ENCODE assay signal across 8 cellular contexts in genomic region chr12:48969847-48970701, GRCh38. TPM values are rescaled to one million over a fixed set of nuclear protein-coding genes. Genes with fewer than 3 reads are reported as not detected.
DNase-seq lines count a peak whose midpoint lies in the region; ATAC-seq and TF ChIP-seq lines count a peak whose summit lies in the region.

No MANE protein-coding gene starts in this region.

- DNase-seq in GM13977 (ENCODE audit: low spot score) (peak; percentile 80), T-helper 1 cell (peak in 3 of 5 donors; percentile 22 to 45 (median 30)), glutamatergic neuron (peak; percentile 65), smooth muscle cell (lab: John Stamatoyannopoulos, UW; ENCODE audit: unreplicated experiment) (no peak), kidney glomerular epithelial cell (lab: John Stamatoyannopoulos, UW) (no peak), G401 (ENCODE audit: low spot score) (no peak), AG08395 (ENCODE audit: low spot score) (no peak)

- no peak overlapping the region for H3K9ac ChIP-seq in smooth muscle cell (ENCODE audit: low read depth)

- ATAC-seq in HG02798 (IDR thresholded peaks at IDR 0.05; ENCODE audit: poor library complexity, unreplicated experiment) = no peak

- peaks cover 6% of the 10 kb centered on the region for H3F3A ChIP-seq in smooth muscle cell (ENCODE audit: low read depth)

- WGBS in smooth muscle cell (ENCODE audit: low lambda C conversion rate) = 7% methylated on average over 77 of the region's 77 CpGs

- in situ Hi-C loops in GM13977 (cut with MboI; ENCODE audit: low pct_unique_long_range_greater_than_20kb, low sequenced_read_pairs, unreplicated experiment) = no loop called here
- in situ Hi-C loops in G401 (cut with HindIII; ENCODE audit: low sequenced_read_pairs) = no loop called here

- H3K27me3 ChIP-seq in smooth muscle cell (ENCODE audit: low read depth) = peaks cover 67% of the 10 kb centered on the region

- peak overlapping the region; percentile 45 for H2AFZ ChIP-seq in smooth muscle cell (ENCODE audit: low read depth)

- H3K4me1 Mint-ChIP-seq in glutamatergic neuron (ENCODE audit: low read depth, unreplicated experiment) = peaks cover 3% of the 10 kb centered on the region

- no peaks in the 10 kb centered on the region for H4K20me1 ChIP-seq in smooth muscle cell (ENCODE audit: low read depth)

- peaks cover 3% of the 10 kb centered on the region for H3K9me3 Mint-ChIP-seq in glutamatergic neuron (ENCODE audit: unreplicated experiment)

- TF ChIP-seq CTCF in GM13977 (IDR thresholded peaks at IDR 0.05; ENCODE audit: extremely low read depth, insufficient read depth, missing control alignments) (peak; percentile 32), glutamatergic neuron (IDR thresholded peaks at IDR 0.05; ENCODE audit: partially characterized antibody, unreplicated experiment) (no peak), smooth muscle cell (IDR thresholded peaks at IDR 0.05; ENCODE audit: borderline replicate concordance, insufficient read depth, poor library complexity, severe bottlenecking) (no peak)

- H3K27ac ChIP-seq in smooth muscle cell (ENCODE audit: low read depth) = no peak overlapping the region

- no peaks in the 10 kb centered on the region for H3K79me2 ChIP-seq in smooth muscle cell (ENCODE audit: low read depth)

- peaks cover 22% of the 10 kb centered on the region for H3K4me1 ChIP-seq in smooth muscle cell (ENCODE audit: low read depth)

- H3K36me3 ChIP-seq in smooth muscle cell (ENCODE audit: low read depth) = no peaks in the 10 kb centered on the region

- H3K4me2 ChIP-seq in smooth muscle cell = peak overlapping the region; percentile 89

- H3K27me3 Mint-ChIP-seq in glutamatergic neuron (ENCODE audit: unreplicated experiment) = peaks cover 22% of the 10 kb centered on the region

- H3K4me3 ChIP-seq in smooth muscle cell = peak overlapping the region; percentile 49

- no peaks in the 10 kb centered on the region for H3K36me3 Mint-ChIP-seq in glutamatergic neuron (ENCODE audit: unreplicated experiment)

- H3K27ac Mint-ChIP-seq in glutamatergic neuron (ENCODE audit: unreplicated experiment) = no peak overlapping the region

- H3K9me3 ChIP-seq in smooth muscle cell (replicated peaks; ENCODE audit: low read depth) = no peaks in the 10 kb centered on the region

- H3K4me3 Mint-ChIP-seq in glutamatergic neuron (ENCODE audit: unreplicated experiment) = no peak overlapping the region

RNA-seq across cellular contexts. Expression of gene WNT10B, which starts 1.5 kb away (rescaled TPM):
- total RNA-seq in glutamatergic neuron (ENCODE audit: unreplicated experiment) = not detected
- total RNA-seq in smooth muscle cell = 0.13 and 0.49 TPM in 2 replicates
- polyA plus RNA-seq in smooth muscle cell = 0.14 and 1.2 TPM in 2 replicates
- total RNA-seq in G401 (2014; rRNA removed; shearing (Covaris generic)) = 3.9 and 10.1 TPM in 2 replicates

RNA-seq across cellular contexts. Expression of gene WNT1, which starts 8.0 kb away (rescaled TPM):
- total RNA-seq in glutamatergic neuron (ENCODE audit: unreplicated experiment) = not detected
- not detected in 2 replicates for total RNA-seq in smooth muscle cell
- polyA plus RNA-seq in smooth muscle cell = not detected in 2 replicates
- total RNA-seq in G401 (2014; rRNA removed; shearing (Covaris generic)) = not detected in 2 replicates

RNA-seq across cellular contexts. Expression of gene ARF3, which starts 12.8 kb away (rescaled TPM):
- 162 TPM for total RNA-seq in glutamatergic neuron (ENCODE audit: unreplicated experiment)
- total RNA-seq in smooth muscle cell = 57.0 and 59.9 TPM in 2 replicates
- polyA plus RNA-seq in smooth muscle cell = 53.3 and 67.7 TPM in 2 replicates
- 118 and 141 TPM in 2 replicates for total RNA-seq in G401 (2014; rRNA removed; shearing (Covaris generic))

RNA-seq across cellular contexts. Expression of gene DDN, which starts 29.1 kb away (rescaled TPM):
- total RNA-seq in glutamatergic neuron (ENCODE audit: unreplicated experiment) = 6.4 TPM
- total RNA-seq in smooth muscle cell = 0.13 and 1.8 TPM in 2 replicates
- 0.03 and 1.2 TPM in 2 replicates for polyA plus RNA-seq in smooth muscle cell
- total RNA-seq in G401 (2014; rRNA removed; shearing (Covaris generic)) = 2.3 and 5.2 TPM in 2 replicates

RNA-seq across cellular contexts. Expression of gene FKBP11, which starts 44.8 kb away (rescaled TPM):
- total RNA-seq in glutamatergic neuron (ENCODE audit: unreplicated experiment) (12.3 TPM), smooth muscle cell (36.1 and 55.7 TPM in 2 replicates)
- 190 and 217 TPM in 2 replicates for polyA plus RNA-seq in smooth muscle cell
- 2.0 and 2.8 TPM in 2 replicates for total RNA-seq in G401 (2014; rRNA removed; shearing (Covaris generic))

Comparison
In these comparisons a context has a peak if more than half of its experiments do, and no peak if none do; other contexts are left out.
1. DNase-seq: peak in GM13977 (single experiment), T-helper 1 cell (3 of 5) and glutamatergic neuron (single experiment); none in smooth muscle cell (single experiment), kidney glomerular epithelial cell (single experiment), G401 (single experiment) and AG08395 (single experiment).